1 cellular context compared by ENCODE assay signal in the genomic region with DNA sequence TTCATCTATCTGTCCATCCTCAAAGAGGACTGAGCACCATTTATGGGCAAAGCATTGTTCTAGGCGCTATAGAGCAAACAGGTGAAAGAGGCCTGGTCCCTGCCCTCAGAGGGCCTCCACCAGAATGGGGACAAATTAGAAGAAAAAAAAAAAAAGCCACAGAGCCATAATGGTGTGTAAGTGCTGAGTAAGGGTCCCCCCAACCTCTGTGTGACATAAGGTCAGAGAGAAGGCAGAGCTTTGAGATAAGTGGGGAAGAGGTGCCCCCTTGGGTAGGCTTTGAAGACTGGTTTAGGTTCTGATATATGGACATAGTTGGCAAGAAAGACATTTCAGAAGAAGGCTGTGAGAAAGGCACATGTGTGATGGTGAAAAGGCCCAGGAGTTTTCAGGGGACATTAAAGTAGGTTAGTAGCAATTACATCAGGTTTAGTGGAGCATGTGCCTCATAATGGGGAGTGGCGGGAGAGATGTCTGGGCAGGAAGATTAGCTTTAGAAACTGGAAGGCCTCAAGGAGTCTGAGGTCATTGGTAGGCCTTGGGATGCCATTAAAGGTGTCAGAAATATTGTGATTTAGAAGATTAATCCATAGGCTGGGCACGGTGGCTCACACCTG.
A peak's percentile ranks its signal among the peaks of the same experiment; 100 is the strongest.
TF ChIP-seq lines count a peak whose summit lies in the region.

No MANE protein-coding gene starts in this region.

TF ChIP-seq in K562, 482 proteins besides CTCF, POLR2A, EP300 and RAD21 (continued from another document):
- TF ChIP-seq, protein P1, sequence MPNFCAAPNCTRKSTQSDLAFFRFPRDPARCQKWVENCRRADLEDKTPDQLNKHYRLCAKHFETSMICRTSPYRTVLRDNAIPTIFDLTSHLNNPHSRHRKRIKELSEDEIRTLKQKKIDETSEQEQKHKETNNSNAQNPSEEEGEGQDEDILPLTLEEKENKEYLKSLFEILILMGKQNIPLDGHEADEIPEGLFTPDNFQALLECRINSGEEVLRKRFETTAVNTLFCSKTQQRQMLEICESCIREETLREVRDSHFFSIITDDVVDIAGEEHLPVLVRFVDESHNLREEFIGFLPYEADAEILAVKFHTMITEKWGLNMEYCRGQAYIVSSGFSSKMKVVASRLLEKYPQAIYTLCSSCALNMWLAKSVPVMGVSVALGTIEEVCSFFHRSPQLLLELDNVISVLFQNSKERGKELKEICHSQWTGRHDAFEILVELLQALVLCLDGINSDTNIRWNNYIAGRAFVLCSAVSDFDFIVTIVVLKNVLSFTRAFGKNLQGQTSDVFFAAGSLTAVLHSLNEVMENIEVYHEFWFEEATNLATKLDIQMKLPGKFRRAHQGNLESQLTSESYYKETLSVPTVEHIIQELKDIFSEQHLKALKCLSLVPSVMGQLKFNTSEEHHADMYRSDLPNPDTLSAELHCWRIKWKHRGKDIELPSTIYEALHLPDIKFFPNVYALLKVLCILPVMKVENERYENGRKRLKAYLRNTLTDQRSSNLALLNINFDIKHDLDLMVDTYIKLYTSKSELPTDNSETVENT (CRISPR knock-in tag; IDR thresholded peaks at IDR 0.05): no peak
- TF ChIP-seq, protein P2, sequence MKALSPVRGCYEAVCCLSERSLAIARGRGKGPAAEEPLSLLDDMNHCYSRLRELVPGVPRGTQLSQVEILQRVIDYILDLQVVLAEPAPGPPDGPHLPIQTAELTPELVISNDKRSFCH (CRISPR knock-in tag; IDR thresholded peaks at IDR 0.05): no peak
- TF ChIP-seq, protein P2 (tag; IDR thresholded peaks at IDR 0.05): no peak
- TF ChIP-seq SPI1 (IDR thresholded peaks at IDR 0.05; ENCODE audit: borderline replicate concordance, low read depth, low read length) (no peak), PTTG1 (tag; IDR thresholded peaks at IDR 0.05; ENCODE audit: low read depth) (no peak), TRIM24 (IDR thresholded peaks at IDR 0.05) (peak in 1 of 2 experiments; percentile 31; a peak in 1 of 4 replicates), HDGF (IDR thresholded peaks at IDR 0.05) (no peak), PHF8 (IDR thresholded peaks at IDR 0.05; ENCODE audit: borderline replicate concordance, low read length) (no peak), TCF7 (IDR thresholded peaks at IDR 0.05; ENCODE audit: borderline replicate concordance) (no peak), ZNF830 (CRISPR knock-in tag; IDR thresholded peaks at IDR 0.05) (no peak), SMAD3 (CRISPR knock-in tag; conservative IDR thresholded peaks at IDR 0.05) (no peak), L3MBTL2 (IDR thresholded peaks at IDR 0.05) (0 out of 2 replicates have a peak, but pooled peaks have one; percentile 12), KLF16 (IDR thresholded peaks at IDR 0.05) (no peak), PTBP1 (IDR thresholded peaks at IDR 0.05; ENCODE audit: low read depth, low read length) (no peak), C11orf30 (IDR thresholded peaks at IDR 0.05; ENCODE audit: low read depth) (peak; percentile 32; the same call in 1 of the 2 replicates), ZNF384 (IDR thresholded peaks at IDR 0.05; ENCODE audit: low read depth, low read length) (0 out of 2 replicates have a peak, but pooled peaks have one; percentile 13), ADNP (tag; IDR thresholded peaks at IDR 0.05) (no peak), NEUROD1 (IDR thresholded peaks at IDR 0.05; ENCODE audit: borderline replicate concordance, low read depth, low read length, partially characterized antibody) (no peak), ZNF551 (CRISPR knock-in tag; IDR thresholded peaks at IDR 0.05) (no peak), GABPA (tag; conservative IDR thresholded peaks at IDR 0.05; ENCODE audit: low read depth) (no peak), CBX3 (IDR thresholded peaks at IDR 0.05; ENCODE audit: borderline replicate concordance in 1 of 2, low read length in 2 of 2) (no peak), ZNF146 (CRISPR knock-in tag; IDR thresholded peaks at IDR 0.05; ENCODE audit: unreplicated experiment) (no peak), PCBP1 (IDR thresholded peaks at IDR 0.05; ENCODE audit: low read depth, low read length, poor library complexity, severe bottlenecking) (no peak), JUN (IDR thresholded peaks at IDR 0.05; ENCODE audit: borderline replicate concordance, low read depth, low read length) (no peak), JUN (CRISPR knock-in tag; IDR thresholded peaks at IDR 0.05; ENCODE audit: borderline replicate concordance) (no peak)
- TF ChIP-seq, protein P3, sequence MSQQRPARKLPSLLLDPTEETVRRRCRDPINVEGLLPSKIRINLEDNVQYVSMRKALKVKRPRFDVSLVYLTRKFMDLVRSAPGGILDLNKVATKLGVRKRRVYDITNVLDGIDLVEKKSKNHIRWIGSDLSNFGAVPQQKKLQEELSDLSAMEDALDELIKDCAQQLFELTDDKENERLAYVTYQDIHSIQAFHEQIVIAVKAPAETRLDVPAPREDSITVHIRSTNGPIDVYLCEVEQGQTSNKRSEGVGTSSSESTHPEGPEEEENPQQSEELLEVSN (IDR thresholded peaks at IDR 0.05; ENCODE audit: borderline replicate concordance in 1 of 2, extremely low read depth in 1 of 2, insufficient read depth in 1 of 2, insufficient read length in 1 of 2, low read depth in 1 of 2, low read length in 1 of 2, poor library complexity in 1 of 2, severe bottlenecking in 1 of 2): peak in 1 of 2 experiments; percentile 50
- TF ChIP-seq, protein P4, sequence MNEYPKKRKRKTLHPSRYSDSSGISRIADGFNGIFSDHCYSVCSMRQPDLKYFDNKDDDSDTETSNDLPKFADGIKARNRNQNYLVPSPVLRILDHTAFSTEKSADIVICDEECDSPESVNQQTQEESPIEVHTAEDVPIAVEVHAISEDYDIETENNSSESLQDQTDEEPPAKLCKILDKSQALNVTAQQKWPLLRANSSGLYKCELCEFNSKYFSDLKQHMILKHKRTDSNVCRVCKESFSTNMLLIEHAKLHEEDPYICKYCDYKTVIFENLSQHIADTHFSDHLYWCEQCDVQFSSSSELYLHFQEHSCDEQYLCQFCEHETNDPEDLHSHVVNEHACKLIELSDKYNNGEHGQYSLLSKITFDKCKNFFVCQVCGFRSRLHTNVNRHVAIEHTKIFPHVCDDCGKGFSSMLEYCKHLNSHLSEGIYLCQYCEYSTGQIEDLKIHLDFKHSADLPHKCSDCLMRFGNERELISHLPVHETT (CRISPR knock-in tag; conservative IDR thresholded peaks at IDR 0.05 in 1 of 2, IDR thresholded peaks at IDR 0.05 in 1 of 2): no peak
- TF ChIP-seq, protein P5, sequence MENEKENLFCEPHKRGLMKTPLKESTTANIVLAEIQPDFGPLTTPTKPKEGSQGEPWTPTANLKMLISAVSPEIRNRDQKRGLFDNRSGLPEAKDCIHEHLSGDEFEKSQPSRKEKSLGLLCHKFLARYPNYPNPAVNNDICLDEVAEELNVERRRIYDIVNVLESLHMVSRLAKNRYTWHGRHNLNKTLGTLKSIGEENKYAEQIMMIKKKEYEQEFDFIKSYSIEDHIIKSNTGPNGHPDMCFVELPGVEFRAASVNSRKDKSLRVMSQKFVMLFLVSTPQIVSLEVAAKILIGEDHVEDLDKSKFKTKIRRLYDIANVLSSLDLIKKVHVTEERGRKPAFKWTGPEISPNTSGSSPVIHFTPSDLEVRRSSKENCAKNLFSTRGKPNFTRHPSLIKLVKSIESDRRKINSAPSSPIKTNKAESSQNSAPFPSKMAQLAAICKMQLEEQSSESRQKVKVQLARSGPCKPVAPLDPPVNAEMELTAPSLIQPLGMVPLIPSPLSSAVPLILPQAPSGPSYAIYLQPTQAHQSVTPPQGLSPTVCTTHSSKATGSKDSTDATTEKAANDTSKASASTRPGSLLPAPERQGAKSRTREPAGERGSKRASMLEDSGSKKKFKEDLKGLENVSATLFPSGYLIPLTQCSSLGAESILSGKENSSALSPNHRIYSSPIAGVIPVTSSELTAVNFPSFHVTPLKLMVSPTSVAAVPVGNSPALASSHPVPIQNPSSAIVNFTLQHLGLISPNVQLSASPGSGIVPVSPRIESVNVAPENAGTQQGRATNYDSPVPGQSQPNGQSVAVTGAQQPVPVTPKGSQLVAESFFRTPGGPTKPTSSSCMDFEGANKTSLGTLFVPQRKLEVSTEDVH (IDR thresholded peaks at IDR 0.05; ENCODE audit: low read depth, partially characterized antibody): no peak
- TF ChIP-seq, protein P6, sequence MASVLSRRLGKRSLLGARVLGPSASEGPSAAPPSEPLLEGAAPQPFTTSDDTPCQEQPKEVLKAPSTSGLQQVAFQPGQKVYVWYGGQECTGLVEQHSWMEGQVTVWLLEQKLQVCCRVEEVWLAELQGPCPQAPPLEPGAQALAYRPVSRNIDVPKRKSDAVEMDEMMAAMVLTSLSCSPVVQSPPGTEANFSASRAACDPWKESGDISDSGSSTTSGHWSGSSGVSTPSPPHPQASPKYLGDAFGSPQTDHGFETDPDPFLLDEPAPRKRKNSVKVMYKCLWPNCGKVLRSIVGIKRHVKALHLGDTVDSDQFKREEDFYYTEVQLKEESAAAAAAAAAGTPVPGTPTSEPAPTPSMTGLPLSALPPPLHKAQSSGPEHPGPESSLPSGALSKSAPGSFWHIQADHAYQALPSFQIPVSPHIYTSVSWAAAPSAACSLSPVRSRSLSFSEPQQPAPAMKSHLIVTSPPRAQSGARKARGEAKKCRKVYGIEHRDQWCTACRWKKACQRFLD (CRISPR knock-in tag; IDR thresholded peaks at IDR 0.05): 0 out of 2 replicates have a peak, but pooled peaks have one; percentile 32
